1 cellular context compared by ENCODE assay signal in the genomic region with DNA sequence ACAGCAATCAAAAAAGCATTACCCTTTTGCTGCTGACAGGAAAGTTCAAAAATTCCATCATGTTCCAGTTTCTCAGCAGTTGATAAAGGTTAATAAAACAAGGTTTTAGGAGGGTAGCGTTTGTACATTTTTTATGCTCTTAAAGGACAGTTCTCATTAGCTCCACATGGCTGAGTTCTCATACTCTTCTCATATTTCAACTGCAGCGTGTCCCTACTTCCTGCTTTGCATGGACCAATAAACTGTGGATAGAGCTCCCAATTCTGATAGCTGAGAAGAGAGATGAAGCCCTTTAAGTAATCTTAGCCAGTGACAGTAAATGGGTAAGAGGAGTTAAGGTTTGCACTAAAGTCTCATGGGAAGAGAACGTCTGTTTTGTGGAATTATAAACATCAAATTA.
TF ChIP-seq lines count a peak whose summit lies in the region.

No MANE protein-coding gene starts in this region.

TF ChIP-seq in H1, 55 proteins besides CTCF, POLR2A, EP300 and RAD21:
- TF ChIP-seq, protein P1, sequence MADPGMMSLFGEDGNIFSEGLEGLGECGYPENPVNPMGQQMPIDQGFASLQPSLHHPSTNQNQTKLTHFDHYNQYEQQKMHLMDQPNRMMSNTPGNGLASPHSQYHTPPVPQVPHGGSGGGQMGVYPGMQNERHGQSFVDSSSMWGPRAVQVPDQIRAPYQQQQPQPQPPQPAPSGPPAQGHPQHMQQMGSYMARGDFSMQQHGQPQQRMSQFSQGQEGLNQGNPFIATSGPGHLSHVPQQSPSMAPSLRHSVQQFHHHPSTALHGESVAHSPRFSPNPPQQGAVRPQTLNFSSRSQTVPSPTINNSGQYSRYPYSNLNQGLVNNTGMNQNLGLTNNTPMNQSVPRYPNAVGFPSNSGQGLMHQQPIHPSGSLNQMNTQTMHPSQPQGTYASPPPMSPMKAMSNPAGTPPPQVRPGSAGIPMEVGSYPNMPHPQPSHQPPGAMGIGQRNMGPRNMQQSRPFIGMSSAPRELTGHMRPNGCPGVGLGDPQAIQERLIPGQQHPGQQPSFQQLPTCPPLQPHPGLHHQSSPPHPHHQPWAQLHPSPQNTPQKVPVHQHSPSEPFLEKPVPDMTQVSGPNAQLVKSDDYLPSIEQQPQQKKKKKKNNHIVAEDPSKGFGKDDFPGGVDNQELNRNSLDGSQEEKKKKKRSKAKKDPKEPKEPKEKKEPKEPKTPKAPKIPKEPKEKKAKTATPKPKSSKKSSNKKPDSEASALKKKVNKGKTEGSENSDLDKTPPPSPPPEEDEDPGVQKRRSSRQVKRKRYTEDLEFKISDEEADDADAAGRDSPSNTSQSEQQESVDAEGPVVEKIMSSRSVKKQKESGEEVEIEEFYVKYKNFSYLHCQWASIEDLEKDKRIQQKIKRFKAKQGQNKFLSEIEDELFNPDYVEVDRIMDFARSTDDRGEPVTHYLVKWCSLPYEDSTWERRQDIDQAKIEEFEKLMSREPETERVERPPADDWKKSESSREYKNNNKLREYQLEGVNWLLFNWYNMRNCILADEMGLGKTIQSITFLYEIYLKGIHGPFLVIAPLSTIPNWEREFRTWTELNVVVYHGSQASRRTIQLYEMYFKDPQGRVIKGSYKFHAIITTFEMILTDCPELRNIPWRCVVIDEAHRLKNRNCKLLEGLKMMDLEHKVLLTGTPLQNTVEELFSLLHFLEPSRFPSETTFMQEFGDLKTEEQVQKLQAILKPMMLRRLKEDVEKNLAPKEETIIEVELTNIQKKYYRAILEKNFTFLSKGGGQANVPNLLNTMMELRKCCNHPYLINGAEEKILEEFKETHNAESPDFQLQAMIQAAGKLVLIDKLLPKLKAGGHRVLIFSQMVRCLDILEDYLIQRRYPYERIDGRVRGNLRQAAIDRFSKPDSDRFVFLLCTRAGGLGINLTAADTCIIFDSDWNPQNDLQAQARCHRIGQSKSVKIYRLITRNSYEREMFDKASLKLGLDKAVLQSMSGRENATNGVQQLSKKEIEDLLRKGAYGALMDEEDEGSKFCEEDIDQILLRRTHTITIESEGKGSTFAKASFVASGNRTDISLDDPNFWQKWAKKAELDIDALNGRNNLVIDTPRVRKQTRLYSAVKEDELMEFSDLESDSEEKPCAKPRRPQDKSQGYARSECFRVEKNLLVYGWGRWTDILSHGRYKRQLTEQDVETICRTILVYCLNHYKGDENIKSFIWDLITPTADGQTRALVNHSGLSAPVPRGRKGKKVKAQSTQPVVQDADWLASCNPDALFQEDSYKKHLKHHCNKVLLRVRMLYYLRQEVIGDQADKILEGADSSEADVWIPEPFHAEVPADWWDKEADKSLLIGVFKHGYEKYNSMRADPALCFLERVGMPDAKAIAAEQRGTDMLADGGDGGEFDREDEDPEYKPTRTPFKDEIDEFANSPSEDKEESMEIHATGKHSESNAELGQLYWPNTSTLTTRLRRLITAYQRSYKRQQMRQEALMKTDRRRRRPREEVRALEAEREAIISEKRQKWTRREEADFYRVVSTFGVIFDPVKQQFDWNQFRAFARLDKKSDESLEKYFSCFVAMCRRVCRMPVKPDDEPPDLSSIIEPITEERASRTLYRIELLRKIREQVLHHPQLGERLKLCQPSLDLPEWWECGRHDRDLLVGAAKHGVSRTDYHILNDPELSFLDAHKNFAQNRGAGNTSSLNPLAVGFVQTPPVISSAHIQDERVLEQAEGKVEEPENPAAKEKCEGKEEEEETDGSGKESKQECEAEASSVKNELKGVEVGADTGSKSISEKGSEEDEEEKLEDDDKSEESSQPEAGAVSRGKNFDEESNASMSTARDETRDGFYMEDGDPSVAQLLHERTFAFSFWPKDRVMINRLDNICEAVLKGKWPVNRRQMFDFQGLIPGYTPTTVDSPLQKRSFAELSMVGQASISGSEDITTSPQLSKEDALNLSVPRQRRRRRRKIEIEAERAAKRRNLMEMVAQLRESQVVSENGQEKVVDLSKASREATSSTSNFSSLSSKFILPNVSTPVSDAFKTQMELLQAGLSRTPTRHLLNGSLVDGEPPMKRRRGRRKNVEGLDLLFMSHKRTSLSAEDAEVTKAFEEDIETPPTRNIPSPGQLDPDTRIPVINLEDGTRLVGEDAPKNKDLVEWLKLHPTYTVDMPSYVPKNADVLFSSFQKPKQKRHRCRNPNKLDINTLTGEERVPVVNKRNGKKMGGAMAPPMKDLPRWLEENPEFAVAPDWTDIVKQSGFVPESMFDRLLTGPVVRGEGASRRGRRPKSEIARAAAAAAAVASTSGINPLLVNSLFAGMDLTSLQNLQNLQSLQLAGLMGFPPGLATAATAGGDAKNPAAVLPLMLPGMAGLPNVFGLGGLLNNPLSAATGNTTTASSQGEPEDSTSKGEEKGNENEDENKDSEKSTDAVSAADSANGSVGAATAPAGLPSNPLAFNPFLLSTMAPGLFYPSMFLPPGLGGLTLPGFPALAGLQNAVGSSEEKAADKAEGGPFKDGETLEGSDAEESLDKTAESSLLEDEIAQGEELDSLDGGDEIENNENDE (IDR thresholded peaks at IDR 0.05; ENCODE audit: insufficient replicate concordance, low read length), result no peak
- TF ChIP-seq KDM1A (IDR thresholded peaks at IDR 0.05; ENCODE audit: borderline replicate concordance, low read length), result no peak
- TF ChIP-seq EGR1 (IDR thresholded peaks at IDR 0.05; ENCODE audit: borderline replicate concordance, low read depth, low read length), result no peak
- TF ChIP-seq, protein P2, sequence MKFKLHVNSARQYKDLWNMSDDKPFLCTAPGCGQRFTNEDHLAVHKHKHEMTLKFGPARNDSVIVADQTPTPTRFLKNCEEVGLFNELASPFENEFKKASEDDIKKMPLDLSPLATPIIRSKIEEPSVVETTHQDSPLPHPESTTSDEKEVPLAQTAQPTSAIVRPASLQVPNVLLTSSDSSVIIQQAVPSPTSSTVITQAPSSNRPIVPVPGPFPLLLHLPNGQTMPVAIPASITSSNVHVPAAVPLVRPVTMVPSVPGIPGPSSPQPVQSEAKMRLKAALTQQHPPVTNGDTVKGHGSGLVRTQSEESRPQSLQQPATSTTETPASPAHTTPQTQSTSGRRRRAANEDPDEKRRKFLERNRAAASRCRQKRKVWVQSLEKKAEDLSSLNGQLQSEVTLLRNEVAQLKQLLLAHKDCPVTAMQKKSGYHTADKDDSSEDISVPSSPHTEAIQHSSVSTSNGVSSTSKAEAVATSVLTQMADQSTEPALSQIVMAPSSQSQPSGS (IDR thresholded peaks at IDR 0.05; ENCODE audit: low read length), result no peak
- no peak for TF ChIP-seq SP1 (IDR thresholded peaks at IDR 0.05; ENCODE audit: low read depth, low read length)
- no peak for TF ChIP-seq RBBP5 (IDR thresholded peaks at IDR 0.05; ENCODE audit: borderline replicate concordance, low read depth, low read length)
- no peak for TF ChIP-seq POLR2AphosphoS5 (IDR thresholded peaks at IDR 0.05; ENCODE audit: low read depth, low read length)
- no peak for TF ChIP-seq CHD2 (IDR thresholded peaks at IDR 0.05; ENCODE audit: low read length)
- TF ChIP-seq TAF7 (optimal IDR thresholded peaks at IDR 0.05; ENCODE audit: borderline replicate concordance, low read depth, low read length), result no peak
- TF ChIP-seq ZNF274 (IDR thresholded peaks at IDR 0.05; ENCODE audit: borderline replicate concordance, extremely low read depth, low read length), result no peak
- no peak for TF ChIP-seq RNF2 (IDR thresholded peaks at IDR 0.05; ENCODE audit: borderline replicate concordance, low read depth, low read length, missing control alignments, poor library complexity, severe bottlenecking)
- TF ChIP-seq NRF1 (IDR thresholded peaks at IDR 0.05; ENCODE audit: low read depth, low read length), result no peak
- TF ChIP-seq SAP30 (IDR thresholded peaks at IDR 0.05; ENCODE audit: insufficient read depth, insufficient replicate concordance, low read length), result no peak
